ENCODE assay signal across 37 cellular contexts in the genomic region with DNA sequence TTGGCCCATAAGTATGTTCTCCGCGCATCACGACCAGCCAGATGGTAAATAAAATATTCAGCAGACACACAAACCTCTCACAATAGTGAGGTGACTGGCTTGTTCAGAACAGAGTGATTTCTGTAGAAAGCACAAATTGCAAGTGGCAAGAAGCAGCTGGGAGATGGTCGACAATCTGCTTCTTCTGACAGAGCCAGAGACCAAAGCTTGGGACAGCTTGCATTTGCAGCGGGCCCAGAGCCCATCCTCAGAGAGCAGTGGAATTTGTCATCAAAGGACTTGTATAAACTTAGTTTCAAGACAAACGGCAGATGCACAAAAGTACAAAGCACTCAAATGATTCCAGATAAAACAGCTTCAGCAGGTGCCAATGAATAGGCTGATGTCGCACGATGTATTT. TPM values are rescaled to one million over a fixed set of nuclear protein-coding genes. Genes with fewer than 3 reads are reported as not detected.
"Had no signal": no experiment of that assay in that cellular context is flagged by ENCODE, and none has a peak within 500 bp of the region (broad histone marks: within the 10 kb centered on the region; RNA-seq: fewer than 3 reads in every experiment).

No MANE protein-coding gene starts in this region.

- H3K4me3 ChIP-seq: PC-9 had no signal

- H2AFZ ChIP-seq: PC-9 had no signal

- H3K9me3 Mint-ChIP-seq: activated B cell treated with CpG ODN at 0.5 μM for 24 hours; activated CD4-positive, alpha-beta memory T cell treated with anti-CD3 and anti-CD28 coated beads for 36 hours; activated naive CD4-positive, alpha-beta T cell treated with anti-CD3 and anti-CD28 coated beads, Interleukin-2, amount 10 ng/mL, durations not matched to agents 7 days and 5 days; activated naive CD8-positive, alpha-beta T cell treated with anti-CD3 and anti-CD28 coated beads, Interleukin-2, amount 50 U/mL, for 24 hours; activated T-cell treated with anti-CD3 and anti-CD28 coated beads, Interleukin-2, amount 50 U/mL, for 4 hours; activated T-helper 1 cell treated with anti-CD3 and anti-CD28 coated beads, Interleukin-12 subunit alpha, Interleukin-12 subunit beta, Interleukin-2, Interleukin-4 antibody, amounts not matched to agents 30 ng/mL and 10 ng/mL and 1 ng/mL, durations not matched to agents 14 hours and 24 hours and 36 hours had no signal

- FAIRE-seq: RCC 7860 had no signal

- H3K27ac Mint-ChIP-seq: activated B cell treated with CpG ODN at 0.5 μM for 24 hours; activated CD4-positive, alpha-beta memory T cell treated with anti-CD3 and anti-CD28 coated beads for 36 hours; activated naive CD4-positive, alpha-beta T cell treated with anti-CD3 and anti-CD28 coated beads, Interleukin-2, amount 10 ng/mL, durations not matched to agents 7 days and 5 days; activated naive CD8-positive, alpha-beta T cell; activated naive CD8-positive, alpha-beta T cell treated with anti-CD3 and anti-CD28 coated beads, Interleukin-2, amount 50 U/mL, for 24 hours; activated T-helper 1 cell treated with anti-CD3 and anti-CD28 coated beads, Interleukin-12 subunit alpha, Interleukin-12 subunit beta, Interleukin-2, Interleukin-4 antibody, amounts not matched to agents 30 ng/mL and 10 ng/mL and 1 ng/mL, durations not matched to agents 14 hours and 24 hours and 36 hours; brain had no signal

- ATAC-seq: activated naive CD8-positive, alpha-beta T cell treated with anti-CD3 and anti-CD28 coated beads, Interleukin-2, amount 50 U/mL, for 24 hours; activated T-cell treated with anti-CD3 and anti-CD28 coated beads, Interleukin-2, amount 50 U/mL, for 4 hours; Right ventricle myocardium inferior had no signal

- H3K4me2 ChIP-seq: PC-9 had no signal

- H3K36me3 Mint-ChIP-seq: activated CD4-positive, alpha-beta memory T cell treated with anti-CD3 and anti-CD28 coated beads for 36 hours; activated naive CD4-positive, alpha-beta T cell treated with anti-CD3 and anti-CD28 coated beads, Interleukin-2, amount 10 ng/mL, durations not matched to agents 7 days and 5 days; activated naive CD8-positive, alpha-beta T cell; brain had no signal

- H3K27ac ChIP-seq: PC-9, RWPE1, VCaP had no signal

- DNase-seq: activated B cell treated with CpG ODN at 0.5 μM for 24 hours; activated CD4-positive, alpha-beta memory T cell treated with anti-CD3 and anti-CD28 coated beads for 36 hours; activated CD4-positive, alpha-beta T cell treated with anti-CD3 and anti-CD28 coated beads for 4 hours; activated CD4-positive, alpha-beta T cell treated with anti-CD3 and anti-CD28 coated beads, Interleukin-2, amount 50 U/mL, for 1 hour; activated CD4-positive, CD25-positive, alpha-beta regulatory T cell treated with anti-CD3 and anti-CD28 coated beads, Interleukin-2, amount 50 U/mL, for 72 hours; activated CD8-positive, alpha-beta memory T cell treated with anti-CD3 and anti-CD28 coated beads, Interleukin-2, amount 50 U/mL, for 4 hours; activated gamma-delta T cell treated with Interleukin-2 at 50 U/mL for 16 hours; activated naive CD4-positive, alpha-beta T cell treated with anti-CD3 and anti-CD28 coated beads, Interleukin-2, amount 10 ng/mL, durations not matched to agents 7 days and 5 days; activated naive CD8-positive, alpha-beta T cell treated with anti-CD3 and anti-CD28 coated beads, Interleukin-2, amount 50 U/mL, for 24 hours; activated T-cell treated with anti-CD3 and anti-CD28 coated beads for 4 hours; activated T-cell treated with anti-CD3 and anti-CD28 coated beads, Interleukin-2, amount 50 U/mL, for 4 hours; central memory CD4-positive, alpha-beta T cell; Karpas-422; NCI-H1048; NCI-H1105 treated with DMSO at 0.1 percent for 48 hours; NCI-H1436 treated with DMSO at 0.1 percent for 48 hours; NCI-H1694 treated with DMSO at 0.1 percent for 48 hours; NCI-H2029; NCI-H2171; NCI-H510A; NCI-H526; NCI-H748 treated with DMSO at 0.1 percent for 48 hours; NK-92 treated with Interleukin-12 subunit alpha and Interleukin-12 subunit beta, amount 100 ng/mL, for 24 hours; PC-9; SIG-M5; SW 1271; T-helper 1 cell; T-helper 2 cell; T-helper 9 cell had no signal

- H3K4me1 Mint-ChIP-seq: activated B cell treated with CpG ODN at 0.5 μM for 24 hours; activated naive CD4-positive, alpha-beta T cell treated with anti-CD3 and anti-CD28 coated beads, Interleukin-2, amount 10 ng/mL, durations not matched to agents 7 days and 5 days; activated naive CD8-positive, alpha-beta T cell treated with anti-CD3 and anti-CD28 coated beads, Interleukin-2, amount 50 U/mL, for 24 hours; brain had no signal

- H3K4me3 Mint-ChIP-seq: activated B cell treated with CpG ODN at 0.5 μM for 24 hours; activated CD4-positive, alpha-beta memory T cell treated with anti-CD3 and anti-CD28 coated beads for 36 hours; activated naive CD4-positive, alpha-beta T cell treated with anti-CD3 and anti-CD28 coated beads, Interleukin-2, amount 10 ng/mL, durations not matched to agents 7 days and 5 days; activated naive CD8-positive, alpha-beta T cell; activated naive CD8-positive, alpha-beta T cell treated with anti-CD3 and anti-CD28 coated beads, Interleukin-2, amount 50 U/mL, for 24 hours; activated T-cell treated with anti-CD3 and anti-CD28 coated beads, Interleukin-2, amount 50 U/mL, for 4 hours; activated T-helper 1 cell treated with anti-CD3 and anti-CD28 coated beads, Interleukin-12 subunit alpha, Interleukin-12 subunit beta, Interleukin-2, Interleukin-4 antibody, amounts not matched to agents 30 ng/mL and 10 ng/mL and 1 ng/mL, durations not matched to agents 14 hours and 24 hours and 36 hours; brain had no signal

RNA-seq across cellular contexts. Expression of a gene that starts 7.6 kb away (rescaled TPM):
- total RNA-seq: activated B cell treated with CpG ODN at 0.5 μM for 24 hours, OCI-LY7, PC-9 had no signal
